Comparison of ENCODE assay signal across 8 cellular contexts in genomic region chr12:49428652-49429549, GRCh38.
A peak's percentile ranks its signal among the peaks of the same experiment; 100 is the strongest.
DNase-seq lines count a peak whose midpoint lies in the region; ATAC-seq and TF ChIP-seq lines count a peak whose summit lies in the region.

No MANE protein-coding gene starts in this region.

- no peak for TF ChIP-seq CTCF in astrocyte of the spinal cord (IDR thresholded peaks at IDR 0.05; ENCODE audit: low read depth, low read length)
- TF ChIP-seq CTCF in tibial nerve (IDR thresholded peaks at IDR 0.05): no peak

- no peak for TF ChIP-seq POLR2A in tibial nerve (IDR thresholded peaks at IDR 0.05)

- no peaks in the 10 kb centered on the region for H3K9me3 ChIP-seq in tibial nerve

- peaks cover 0 to 5% (median 0%) of the 10 kb centered on the region in 4 donors for H3K4me1 ChIP-seq in tibial nerve

- H3K36me3 ChIP-seq in tibial nerve: no peaks in the 10 kb centered on the region

- H3K4me3 ChIP-seq in astrocyte of the spinal cord (ENCODE audit: low read depth, low read length) (no peak overlapping the region), tibial nerve (no peak overlapping the region)

- H3K27ac ChIP-seq in tibial nerve: no peak overlapping the region

- peaks cover 12 to 19% (median 19%) of the 10 kb centered on the region in 3 donors for H3K4me1 Mint-ChIP-seq in IgD-negative memory B cell

- H3K9me3 Mint-ChIP-seq in IgD-negative memory B cell: no peaks in the 10 kb centered on the region

- no peak for TF ChIP-seq EP300 in tibial nerve (IDR thresholded peaks at IDR 0.05)

- H3K27me3 ChIP-seq in tibial nerve: no peaks in the 10 kb centered on the region

- no peaks in the 10 kb centered on the region for H3K27me3 Mint-ChIP-seq in IgD-negative memory B cell

- DNase-seq in astrocyte of the spinal cord (ENCODE audit: low read depth, low spot score) (peak; percentile 74), occipital lobe (lab: John Stamatoyannopoulos, UW) (peak; percentile 17), islet precursor cell (no peak), tibial nerve (ENCODE audit: low spot score in 2 of 2) (no peak), left lobe of liver (ENCODE audit: low spot score) (no peak)

- in situ Hi-C loops in astrocyte of the spinal cord (cut with HindIII; ENCODE audit: low sequenced_read_pairs): no loop called here

- H3K27ac Mint-ChIP-seq in IgD-negative memory B cell: peak overlapping the region; percentile 70 to 96 (median 86)

- ATAC-seq in GM18517 (IDR thresholded peaks at IDR 0.05; ENCODE audit: unreplicated experiment) (peak; percentile 65), left lobe of liver (no peak), GM19467 (IDR thresholded peaks at IDR 0.05; ENCODE audit: unreplicated experiment) (no peak)

- 74 to 75% methylated on average over 7 of the region's 7 CpGs for WGBS in tibial nerve, 2 donors

- H3K36me3 Mint-ChIP-seq in IgD-negative memory B cell: peaks cover 4% of the 10 kb centered on the region

- H3K4me3 Mint-ChIP-seq in IgD-negative memory B cell: peak overlapping the region; percentile 34 to 85 (median 65)

Comparison
In these comparisons a context has a peak if more than half of its experiments do, and no peak if none do; other contexts are left out.
1. DNase-seq: peak in astrocyte of the spinal cord (single experiment) and occipital lobe (single experiment); none in islet precursor cell (single experiment), tibial nerve (0 of 2) and left lobe of liver (single experiment).